ENCODE assay signal across 1 cellular context in the genomic region with DNA sequence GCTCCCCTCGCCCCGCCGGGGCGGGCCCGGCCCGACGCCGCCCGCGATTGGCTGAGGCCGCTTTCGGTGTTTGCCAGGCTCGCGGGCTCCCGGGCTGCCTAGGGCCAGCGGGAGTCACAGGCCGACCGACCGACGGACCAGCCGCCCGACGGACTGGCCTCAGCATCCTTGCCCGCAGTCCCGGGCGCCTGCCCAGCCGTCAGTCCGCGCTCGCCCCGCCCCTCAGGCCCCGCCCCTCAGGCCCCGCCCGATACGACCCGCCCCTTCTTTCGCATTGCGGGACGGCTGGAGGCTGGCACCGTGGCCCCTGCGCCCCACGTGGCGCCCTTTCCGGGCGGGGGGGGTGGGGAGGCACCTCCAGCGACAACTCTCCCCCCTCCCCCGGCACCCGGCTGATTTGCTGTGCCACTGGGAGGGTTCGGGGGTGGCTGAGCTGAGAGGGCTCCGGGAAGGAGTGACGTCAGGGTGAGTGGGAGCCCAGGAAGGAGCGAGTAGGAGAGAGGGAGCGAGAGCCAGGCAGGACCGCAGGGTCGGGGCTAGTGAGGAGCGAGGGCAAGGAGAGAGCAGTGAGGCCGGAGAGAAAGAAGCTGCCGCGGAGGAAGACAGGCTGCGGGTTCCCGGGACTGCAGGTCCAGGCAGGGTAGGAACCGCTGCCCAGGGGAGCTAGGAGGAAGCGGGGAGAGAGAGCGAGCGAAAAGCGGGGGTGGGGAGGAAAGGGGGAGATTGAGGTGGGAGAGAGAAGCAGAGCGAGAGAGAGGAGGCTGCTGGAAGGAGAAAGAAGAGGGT.
TF ChIP-seq lines count a peak whose summit lies in the region.

A gene with protein sequence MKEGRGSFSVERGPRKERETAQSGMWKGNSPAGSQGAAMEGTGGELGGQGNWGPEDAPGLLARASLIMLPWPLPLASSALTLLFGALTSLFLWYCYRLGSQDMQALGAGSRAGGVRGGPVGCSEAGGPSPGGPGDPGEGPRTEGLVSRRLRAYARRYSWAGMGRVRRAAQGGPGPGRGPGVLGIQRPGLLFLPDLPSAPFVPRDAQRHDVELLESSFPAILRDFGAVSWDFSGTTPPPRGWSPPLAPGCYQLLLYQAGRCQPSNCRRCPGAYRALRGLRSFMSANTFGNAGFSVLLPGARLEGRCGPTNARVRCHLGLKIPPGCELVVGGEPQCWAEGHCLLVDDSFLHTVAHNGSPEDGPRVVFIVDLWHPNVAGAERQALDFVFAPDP (plus strand): TSS at position 387 of the 786 bp plus-strand sequence. CDS start 484 bp downstream, outside the sequence.

TF ChIP-seq in H1, 55 proteins besides CTCF, POLR2A, EP300 and RAD21:
- no peak for TF ChIP-seq CBX8 (IDR thresholded peaks at IDR 0.05; ENCODE audit: borderline replicate concordance, low read depth, low read length)
- TF ChIP-seq SAP30 (IDR thresholded peaks at IDR 0.05; ENCODE audit: insufficient read depth, insufficient replicate concordance, low read length): no peak
- no peak for TF ChIP-seq BRCA1 (IDR thresholded peaks at IDR 0.05; ENCODE audit: low read depth, low read length)
- no peak for TF ChIP-seq RFX5 (IDR thresholded peaks at IDR 0.05; ENCODE audit: borderline replicate concordance, low read depth, low read length)
- peak; percentile 82 for TF ChIP-seq CREB1 (IDR thresholded peaks at IDR 0.05)
- TF ChIP-seq BCL11A (IDR thresholded peaks at IDR 0.05; ENCODE audit: low read depth in 2 of 2, low read length in 2 of 2): no peak
- no peak for TF ChIP-seq POU5F1 (IDR thresholded peaks at IDR 0.05; ENCODE audit: low read depth, low read length)
- TF ChIP-seq NANOG (IDR thresholded peaks at IDR 0.05; ENCODE audit: insufficient read depth, low read depth, low read length, poor library complexity, severe bottlenecking): no peak
- TF ChIP-seq TAF7 (optimal IDR thresholded peaks at IDR 0.05; ENCODE audit: borderline replicate concordance, low read depth, low read length): no peak
- TF ChIP-seq SIRT6 (IDR thresholded peaks at IDR 0.05; ENCODE audit: low read length): no peak
- TF ChIP-seq, protein P1, sequence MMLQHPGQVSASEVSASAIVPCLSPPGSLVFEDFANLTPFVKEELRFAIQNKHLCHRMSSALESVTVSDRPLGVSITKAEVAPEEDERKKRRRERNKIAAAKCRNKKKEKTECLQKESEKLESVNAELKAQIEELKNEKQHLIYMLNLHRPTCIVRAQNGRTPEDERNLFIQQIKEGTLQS (IDR thresholded peaks at IDR 0.05; ENCODE audit: insufficient read depth, low read depth, low read length): no peak
- TF ChIP-seq TBP (IDR thresholded peaks at IDR 0.05; ENCODE audit: low read depth, low read length): no peak
- TF ChIP-seq KDM1A (IDR thresholded peaks at IDR 0.05; ENCODE audit: borderline replicate concordance, low read length): no peak
- TF ChIP-seq, protein P2, sequence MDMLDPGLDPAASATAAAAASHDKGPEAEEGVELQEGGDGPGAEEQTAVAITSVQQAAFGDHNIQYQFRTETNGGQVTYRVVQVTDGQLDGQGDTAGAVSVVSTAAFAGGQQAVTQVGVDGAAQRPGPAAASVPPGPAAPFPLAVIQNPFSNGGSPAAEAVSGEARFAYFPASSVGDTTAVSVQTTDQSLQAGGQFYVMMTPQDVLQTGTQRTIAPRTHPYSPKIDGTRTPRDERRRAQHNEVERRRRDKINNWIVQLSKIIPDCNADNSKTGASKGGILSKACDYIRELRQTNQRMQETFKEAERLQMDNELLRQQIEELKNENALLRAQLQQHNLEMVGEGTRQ (IDR thresholded peaks at IDR 0.05; ENCODE audit: low read length): no peak
- no peak for TF ChIP-seq RNF2 (IDR thresholded peaks at IDR 0.05; ENCODE audit: borderline replicate concordance, low read depth, low read length, missing control alignments, poor library complexity, severe bottlenecking)
- 0 out of 4 replicates have a peak, but pooled peaks of 1 of the 2 experiments have one; percentile 84 for TF ChIP-seq HDAC2 (IDR thresholded peaks at IDR 0.05; ENCODE audit: borderline replicate concordance in 1 of 2, low read depth in 2 of 2, low read length in 2 of 2)
- TF ChIP-seq CHD2 (IDR thresholded peaks at IDR 0.05; ENCODE audit: low read length): no peak
- no peak for TF ChIP-seq BACH1 (IDR thresholded peaks at IDR 0.05; ENCODE audit: low read length)
- no peak for TF ChIP-seq GABPA (IDR thresholded peaks at IDR 0.05; ENCODE audit: borderline replicate concordance, insufficient read depth, low read length)
- TF ChIP-seq, protein P3, sequence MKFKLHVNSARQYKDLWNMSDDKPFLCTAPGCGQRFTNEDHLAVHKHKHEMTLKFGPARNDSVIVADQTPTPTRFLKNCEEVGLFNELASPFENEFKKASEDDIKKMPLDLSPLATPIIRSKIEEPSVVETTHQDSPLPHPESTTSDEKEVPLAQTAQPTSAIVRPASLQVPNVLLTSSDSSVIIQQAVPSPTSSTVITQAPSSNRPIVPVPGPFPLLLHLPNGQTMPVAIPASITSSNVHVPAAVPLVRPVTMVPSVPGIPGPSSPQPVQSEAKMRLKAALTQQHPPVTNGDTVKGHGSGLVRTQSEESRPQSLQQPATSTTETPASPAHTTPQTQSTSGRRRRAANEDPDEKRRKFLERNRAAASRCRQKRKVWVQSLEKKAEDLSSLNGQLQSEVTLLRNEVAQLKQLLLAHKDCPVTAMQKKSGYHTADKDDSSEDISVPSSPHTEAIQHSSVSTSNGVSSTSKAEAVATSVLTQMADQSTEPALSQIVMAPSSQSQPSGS (IDR thresholded peaks at IDR 0.05; ENCODE audit: low read length): 0 out of 2 replicates have a peak, but pooled peaks have one; percentile 67
- TF ChIP-seq KDM4A (IDR thresholded peaks at IDR 0.05; ENCODE audit: low read depth, low read length, severe bottlenecking): peak; percentile 79
- TF ChIP-seq, protein P4, sequence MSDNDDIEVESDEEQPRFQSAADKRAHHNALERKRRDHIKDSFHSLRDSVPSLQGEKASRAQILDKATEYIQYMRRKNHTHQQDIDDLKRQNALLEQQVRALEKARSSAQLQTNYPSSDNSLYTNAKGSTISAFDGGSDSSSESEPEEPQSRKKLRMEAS (IDR thresholded peaks at IDR 0.05): peak; percentile 47; the same call in 1 of the 2 replicates
- TF ChIP-seq SRF (IDR thresholded peaks at IDR 0.05; ENCODE audit: low read depth, low read length): no peak
- no peak for TF ChIP-seq TCF12 (IDR thresholded peaks at IDR 0.05; ENCODE audit: low read depth, low read length)
- no peak for TF ChIP-seq JUN (IDR thresholded peaks at IDR 0.05; ENCODE audit: low read depth, low read length)
- TF ChIP-seq KDM5A (IDR thresholded peaks at IDR 0.05; ENCODE audit: low read length): no peak
- TF ChIP-seq SIN3A (conservative IDR thresholded peaks at IDR 0.05 in 1 of 2, IDR thresholded peaks at IDR 0.05 in 1 of 2; ENCODE audit: low read depth in 1 of 2, low read length in 2 of 2): no peak; a peak in 1 of 4 replicates
- TF ChIP-seq, protein P5, sequence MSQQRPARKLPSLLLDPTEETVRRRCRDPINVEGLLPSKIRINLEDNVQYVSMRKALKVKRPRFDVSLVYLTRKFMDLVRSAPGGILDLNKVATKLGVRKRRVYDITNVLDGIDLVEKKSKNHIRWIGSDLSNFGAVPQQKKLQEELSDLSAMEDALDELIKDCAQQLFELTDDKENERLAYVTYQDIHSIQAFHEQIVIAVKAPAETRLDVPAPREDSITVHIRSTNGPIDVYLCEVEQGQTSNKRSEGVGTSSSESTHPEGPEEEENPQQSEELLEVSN (IDR thresholded peaks at IDR 0.05): 0 out of 2 replicates have a peak, but pooled peaks have one; percentile 10
- TF ChIP-seq PHF8 (conservative IDR thresholded peaks at IDR 0.05; ENCODE audit: low read depth, low read length): 0 out of 2 replicates have a peak, but pooled peaks have one; percentile 36
- peak; percentile 31 for TF ChIP-seq ASH2L (IDR thresholded peaks at IDR 0.05; ENCODE audit: low read length)
- TF ChIP-seq JUND (IDR thresholded peaks at IDR 0.05; ENCODE audit: low read length): peak; percentile 60
- TF ChIP-seq SP4 (IDR thresholded peaks at IDR 0.05; ENCODE audit: low read length): peak; percentile 81
- TF ChIP-seq SUZ12 (IDR thresholded peaks at IDR 0.05; ENCODE audit: low read length): no peak
